In the genomic region with DNA sequence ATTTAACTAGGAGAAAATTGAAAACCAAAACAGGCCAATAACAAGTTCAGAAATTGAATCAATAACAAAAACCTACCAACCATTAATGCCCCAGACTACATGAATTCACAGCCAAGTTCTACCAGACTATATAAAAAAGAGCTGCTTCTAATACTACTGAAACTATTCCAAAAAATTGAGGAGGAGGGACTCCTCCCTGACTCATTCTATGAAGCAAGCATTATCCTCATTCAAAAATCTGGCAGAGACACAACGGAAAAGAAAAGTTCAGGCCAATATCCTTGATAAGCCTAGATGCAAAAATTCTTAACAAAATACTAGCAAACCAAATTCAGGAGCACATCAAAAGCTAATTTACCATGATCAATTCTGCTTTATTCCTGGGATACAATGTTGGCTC, we compare ENCODE assay signal across 30 cellular contexts.
"Had no signal": no experiment of that assay in that cellular context is flagged by ENCODE, and none has a peak within 500 bp of the region (broad histone marks: within the 10 kb centered on the region; RNA-seq: fewer than 3 reads in every experiment).

No MANE protein-coding gene starts in this region.

- H3K27me3 ChIP-seq: neutrophil, ovary, right lobe of liver, sigmoid colon, suprapubic skin, testis, tibial nerve, upper lobe of left lung, vagina had no signal

- H3K4me1 ChIP-seq: parathyroid adenoma, psoas muscle, right lobe of liver, sigmoid colon, suprapubic skin, testis, tibial nerve, upper lobe of left lung, vagina had no signal

- H3K36me3 ChIP-seq: neutrophil, ovary, right lobe of liver, sigmoid colon, suprapubic skin, tibial nerve, upper lobe of left lung, vagina had no signal

- H3K9me3 ChIP-seq: neutrophil, psoas muscle, right lobe of liver, suprapubic skin, testis, vagina had no signal

- H3K4me1 Mint-ChIP-seq: nephron progenitor cell; neural crest cell; stimulated activated effector memory CD8-positive, alpha-beta T cell treated with anti-CD3 and anti-CD28 coated beads, Interleukin-12 subunit alpha, Interleukin-12 subunit beta, amount 100 ng/mL, for 72 hours had no signal

- H3K27ac Mint-ChIP-seq: naive thymus-derived CD8-positive, alpha-beta T cell; natural killer cell treated with Interleukin-12 subunit alpha and Interleukin-12 subunit beta and Interleukin-15 and Interleukin-18, amount 100 ng/mL, for 72 hours; nephron progenitor cell; progenitor cell of endocrine pancreas; stimulated activated effector memory CD8-positive, alpha-beta T cell treated with anti-CD3 and anti-CD28 coated beads, Interleukin-12 subunit alpha, Interleukin-12 subunit beta, amount 100 ng/mL, for 72 hours; stimulated activated naive B cell treated with anti-CD40 and anti-IgM and Interleukin-4, amounts not matched to agents 10 μg/mL and 1 μg/mL and 100 μg/mL, for 72 hours; stimulated activated naive CD8-positive, alpha-beta T cell treated with anti-CD3 and anti-CD28 coated beads, Interleukin-15, Interleukin-2, amounts not matched to agents 100 ng/mL and 50 ng/mL, for 24 hours had no signal

- DNase-seq: naive thymus-derived CD8-positive, alpha-beta T cell; nephron progenitor cell; nucleus accumbens; ovary; posterior cingulate gyrus; psoas muscle; right cardiac atrium; right lobe of liver; sigmoid colon; small intestine; stimulated activated CD4-positive, alpha-beta T cell treated with anti-CD3 and anti-CD28 coated beads, Interleukin-15, amount 100 ng/mL, for 24 hours; stimulated activated CD4-positive, alpha-beta T cell treated with anti-CD3 and anti-CD28 coated beads, Interleukin-2, amount 100 ng/mL, for 24 hours; stimulated activated CD4-positive, alpha-beta T cell treated with anti-CD3 and anti-CD28 coated beads, Interleukin-2, amount 100 ng/mL, for 48 hours; stimulated activated CD4-positive, alpha-beta T cell treated with anti-CD3 and anti-CD28 coated beads, Interleukin-4, amount 100 ng/mL, for 24 hours; stimulated activated naive B cell treated with anti-CD40 and anti-IgM and Interleukin-4, amounts not matched to agents 10 μg/mL and 1 μg/mL and 100 μg/mL, for 72 hours; stimulated activated naive CD4-positive, alpha-beta T cell treated with Interleukin-2 at 50 U/mL for 16 hours; substantia nigra; testis; trophoblast cell; upper lobe of left lung had no signal

- H3K4me3 Mint-ChIP-seq: naive thymus-derived CD8-positive, alpha-beta T cell; natural killer cell treated with Interleukin-12 subunit alpha and Interleukin-12 subunit beta and Interleukin-15 and Interleukin-18, amount 100 ng/mL, for 72 hours; nephron progenitor cell; neural crest cell; stimulated activated effector memory CD8-positive, alpha-beta T cell treated with anti-CD3 and anti-CD28 coated beads, Interleukin-12 subunit alpha, Interleukin-12 subunit beta, amount 100 ng/mL, for 72 hours; stimulated activated naive B cell treated with anti-CD40 and anti-IgM and Interleukin-4, amounts not matched to agents 10 μg/mL and 1 μg/mL and 100 μg/mL, for 72 hours; stimulated activated naive CD8-positive, alpha-beta T cell treated with anti-CD3 and anti-CD28 coated beads, Interleukin-15, Interleukin-2, amounts not matched to agents 100 ng/mL and 50 ng/mL, for 24 hours had no signal

- H3K36me3 Mint-ChIP-seq: naive thymus-derived CD8-positive, alpha-beta T cell; natural killer cell treated with Interleukin-12 subunit alpha and Interleukin-12 subunit beta and Interleukin-15 and Interleukin-18, amount 100 ng/mL, for 72 hours; stimulated activated effector memory CD8-positive, alpha-beta T cell treated with anti-CD3 and anti-CD28 coated beads, Interleukin-12 subunit alpha, Interleukin-12 subunit beta, amount 100 ng/mL, for 72 hours had no signal

- ATAC-seq: naive thymus-derived CD8-positive, alpha-beta T cell; natural killer cell treated with Interleukin-12 subunit alpha and Interleukin-12 subunit beta and Interleukin-15 and Interleukin-18, amount 100 ng/mL, for 72 hours; psoas muscle; right lobe of liver; stimulated activated effector memory CD8-positive, alpha-beta T cell treated with anti-CD3 and anti-CD28 coated beads, Interleukin-12 subunit alpha, Interleukin-12 subunit beta, amount 100 ng/mL, for 72 hours; stimulated activated naive B cell treated with anti-CD40 and anti-IgM and Interleukin-4, amounts not matched to agents 10 μg/mL and 1 μg/mL and 100 μg/mL, for 72 hours had no signal

- H3K27me3 Mint-ChIP-seq: naive thymus-derived CD8-positive, alpha-beta T cell; natural killer cell treated with Interleukin-12 subunit alpha and Interleukin-12 subunit beta and Interleukin-15 and Interleukin-18, amount 100 ng/mL, for 72 hours; progenitor cell of endocrine pancreas; stimulated activated naive B cell treated with anti-CD40 and anti-IgM and Interleukin-4, amounts not matched to agents 10 μg/mL and 1 μg/mL and 100 μg/mL, for 72 hours; stimulated activated naive CD8-positive, alpha-beta T cell treated with anti-CD3 and anti-CD28 coated beads, Interleukin-15, Interleukin-2, amounts not matched to agents 100 ng/mL and 50 ng/mL, for 24 hours had no signal

- H3K27ac ChIP-seq: neutrophil, ovary, parathyroid adenoma, psoas muscle, right lobe of liver, sigmoid colon, suprapubic skin, testis, tibial nerve, upper lobe of left lung, vagina had no signal

- H3K4me3 ChIP-seq: ovary, psoas muscle, right lobe of liver, sigmoid colon, suprapubic skin, testis, tibial nerve, upper lobe of left lung, vagina had no signal
